Comparison of ENCODE assay signal across 14 cellular contexts in genomic region chr3:29465836-29466235, GRCh38.
DNase-seq lines count a peak whose midpoint lies in the region; ATAC-seq and TF ChIP-seq lines count a peak whose summit lies in the region.
"Had no signal": no experiment of that assay in that cellular context is flagged by ENCODE, and none has a peak within 500 bp of the region (broad histone marks: within the 10 kb centered on the region; RNA-seq: fewer than 3 reads in every experiment).

No MANE protein-coding gene starts in this region.

- H3K4me1 ChIP-seq in PC-3 (ENCODE audit: insufficient read depth, low read length) (peaks cover 8% of the 10 kb centered on the region; the same call in 1 of the 2 replicates), hepatocyte (ENCODE audit: insufficient read depth) (no peaks in the 10 kb centered on the region)

- intact Hi-C loops in sciatic nerve (cut with DNase I) (no loop called here), PC-3 (cut with micrococcal nuclease) (no loop called here)

- TF ChIP-seq CTCF in PC-3 (conservative IDR thresholded peaks at IDR 0.05; ENCODE audit: low read depth, low read length): no peak
- TF ChIP-seq CTCF in hepatocyte (IDR thresholded peaks at IDR 0.05; ENCODE audit: poor library complexity): no peak

- H3K4me2 ChIP-seq in PC-3 (ENCODE audit: low read length): no peak overlapping the region
- H3K4me2 ChIP-seq in hepatocyte: no peak overlapping the region

- H4K20me1 ChIP-seq in PC-3 (ENCODE audit: low read length) (no peaks in the 10 kb centered on the region), hepatocyte (ENCODE audit: insufficient read depth, poor library complexity, severe bottlenecking) (no peaks in the 10 kb centered on the region)

- H3K36me3 ChIP-seq in PC-3 (ENCODE audit: low read depth, low read length) (no peaks in the 10 kb centered on the region), hepatocyte (replicated peaks; ENCODE audit: insufficient read depth, low read depth) (no peaks in the 10 kb centered on the region)
- H3K36me3 ChIP-seq: sigmoid colon, thoracic aorta had no signal

- H3K4me3 ChIP-seq in PC-3 (ENCODE audit: low read length) (no peak overlapping the region), hepatocyte (no peak overlapping the region)
- H3K4me3 ChIP-seq: sigmoid colon, thoracic aorta had no signal

- no peaks in the 10 kb centered on the region for H3K9me2 ChIP-seq in PC-3 (replicated peaks; ENCODE audit: low read length)
- no peaks in the 10 kb centered on the region for H3K9me2 ChIP-seq in hepatocyte (replicated peaks; ENCODE audit: insufficient read depth)

- H3K27ac ChIP-seq in PC-3 (ENCODE audit: low read length) (no peak overlapping the region), hepatocyte (no peak overlapping the region)
- H3K27ac ChIP-seq: RWPE1, sigmoid colon, thoracic aorta had no signal

- H3F3A ChIP-seq in PC-3 (ENCODE audit: low read length, unreplicated experiment): no peaks in the 10 kb centered on the region

- ATAC-seq in sciatic nerve (peak; percentile 90), PC-3 (no peak)

- H3K79me2 ChIP-seq in PC-3 (ENCODE audit: low read length) (no peaks in the 10 kb centered on the region), hepatocyte (no peaks in the 10 kb centered on the region)

- CTCF ChIA-PET in PC-3 (lab: Charles Lee): no interaction called here

- POLR2A ChIA-PET in PC-3 (lab: Charles Lee; ENCODE audit: unreplicated experiment): no interaction called here

- DNase-seq in GM04504 (ENCODE audit: low read depth): peak; percentile 38
- DNase-seq in amniotic stem cell (lab: John Stamatoyannopoulos, UW): peak; percentile 13
- DNase-seq in glomerular visceral epithelial cell (ENCODE audit: extremely low spot score): peak; percentile 22
- no peak for DNase-seq in sciatic nerve (ENCODE audit: low spot score)
- DNase-seq in DMS79 treated with DMSO at 0.1 percent for 48 hours (lab: John Stamatoyannopoulos, UW): no peak
- DNase-seq in PC-3: no peak
- no peak for DNase-seq in NCI-H82 (lab: John Stamatoyannopoulos, UW)
- DNase-seq in hepatocyte (ENCODE audit: low spot score): no peak
- DNase-seq: Calu3, hypothalamus, NCI-H510A treated with DMSO at 0.1 percent for 48 hours, sigmoid colon had no signal

- 57% methylated on average over 2 of the region's 2 CpGs for WGBS in hepatocyte (ENCODE audit: low lambda C conversion rate, missing lambda C conversion rate)

- H3K9me3 ChIP-seq in PC-3 (ENCODE audit: low read length) (no peaks in the 10 kb centered on the region), hepatocyte (ENCODE audit: low read depth) (no peaks in the 10 kb centered on the region)
- H3K9me3 ChIP-seq: sigmoid colon, thoracic aorta had no signal

- no TSS peak for BruUV-seq in PC-3 (replicated peaks; lab: Mats Ljungman, UMichigan)

- H3K9ac ChIP-seq in PC-3 (ENCODE audit: low read length): no peak overlapping the region

- H3K27me3 ChIP-seq in PC-3 (ENCODE audit: low read length) (no peaks in the 10 kb centered on the region), hepatocyte (no peaks in the 10 kb centered on the region)
- H3K27me3 ChIP-seq: sigmoid colon had no signal

- H2AFZ ChIP-seq in PC-3 (ENCODE audit: low read length) (no peak overlapping the region), hepatocyte (no peak overlapping the region)

Comparison
In these comparisons a context has a peak if more than half of its experiments do, and no peak if none do; other contexts are left out.
1. DNase-seq: peak in GM04504 (single experiment), amniotic stem cell (single experiment) and glomerular visceral epithelial cell (single experiment); none in sciatic nerve (single experiment), DMS79 treated with DMSO at 0.1 percent for 48 hours (single experiment), PC-3 (single experiment), NCI-H82 (single experiment) and hepatocyte (single experiment).